ENCODE assay signal across 19 cellular contexts in genomic region chr22:27989758-27990450, GRCh38.
A peak's percentile ranks its signal among the peaks of the same experiment; 100 is the strongest.
DNase-seq lines count a peak whose midpoint lies in the region; ATAC-seq and TF ChIP-seq lines count a peak whose summit lies in the region.
"Had no signal": no experiment of that assay in that cellular context is flagged by ENCODE, and none has a peak within 500 bp of the region (broad histone marks: within the 10 kb centered on the region; RNA-seq: fewer than 3 reads in every experiment).

No MANE protein-coding gene starts in this region.

- H3K36me3 ChIP-seq in left ventricle myocardium inferior (peaks cover 29% of the 10 kb centered on the region), heart right ventricle (peaks cover 0 to 92% (median 22%) of the 10 kb centered on the region in 9 donors), esophagus squamous epithelium (peaks cover 0 to 94% (median 0%) of the 10 kb centered on the region in 3 donors), gastrocnemius medialis (no peaks in the 10 kb centered on the region)
- H3K36me3 ChIP-seq: neural progenitor cell, prostate gland, SJCRH30 had no signal

- WGBS in heart right ventricle, 2 donors: 95% methylated on average over 15 of the region's 15 CpGs
- 85% methylated on average over 10 to 13 of the region's 15 CpGs for WGBS in esophagus squamous epithelium, 2 donors

- no peak for ATAC-seq in heart right ventricle
- ATAC-seq in gastrocnemius medialis: no peak
- no peak for ATAC-seq in HG03439 (IDR thresholded peaks at IDR 0.05; ENCODE audit: unreplicated experiment)
- ATAC-seq: activated CD4-positive, alpha-beta T cell treated with anti-CD3 and anti-CD28 coated beads for 36 hours; stimulated activated memory B cell treated with anti-CD40 and anti-IgM and Interleukin-4, amounts not matched to agents 10 μg/mL and 1 μg/mL and 100 μg/mL, for 72 hours had no signal

- H3K9me3 ChIP-seq in left ventricle myocardium inferior (replicated peaks) (no peaks in the 10 kb centered on the region), heart right ventricle (no peaks in the 10 kb centered on the region), esophagus squamous epithelium (no peaks in the 10 kb centered on the region), gastrocnemius medialis (no peaks in the 10 kb centered on the region)
- H3K9me3 ChIP-seq: HAP-1, prostate gland, SJCRH30 had no signal

- intact Hi-C loops in left ventricle myocardium inferior (cut with micrococcal nuclease): no loop called here
- intact Hi-C loops in heart right ventricle (cut with DNase I): loop anchor here in 5 of 10 donors (5.0 to 10.0 kb wide), 3 partner anchors 65 to 103 kb away; partner anchors contain the start of gene PITPNB (in 3 of the 5)
- intact Hi-C loops in esophagus squamous epithelium (cut with DNase I): loop anchor here (10.0 kb wide), 1 partner anchor 585 kb away; no protein-coding TSS in a partner anchor
- intact Hi-C loops in gastrocnemius medialis (cut with DNase I; ENCODE audit: low total_unique reads): loop anchor here (5.0 kb wide), 1 partner anchor 68 kb away; no protein-coding TSS in a partner anchor

- no peak for DNase-seq in left ventricle myocardium inferior
- no peak for DNase-seq in heart right ventricle
- DNase-seq in esophagus squamous epithelium (lab: John Stamatoyannopoulos, UW): no peak
- DNase-seq in gastrocnemius medialis: no peak
- no peak for DNase-seq in NCI-H524 (lab: John Stamatoyannopoulos, UW)
- DNase-seq in GM13976 (ENCODE audit: low spot score): no peak
- DNase-seq: activated CD4-positive, alpha-beta T cell treated with anti-CD3 and anti-CD28 coated beads for 36 hours; activated gamma-delta T cell; amygdala; NCI-H510A; SJCRH30; small intestine; stimulated activated CD4-positive, alpha-beta T cell treated with anti-CD3 and anti-CD28 coated beads, Interleukin-2, amount 100 ng/mL, for 24 hours; T-helper 1 cell had no signal

- TF ChIP-seq POLR2A in esophagus squamous epithelium (IDR thresholded peaks at IDR 0.05): no peak
- no peak for TF ChIP-seq POLR2A in gastrocnemius medialis (IDR thresholded peaks at IDR 0.05)

- no peak overlapping the region for H3K4me3 ChIP-seq in left ventricle myocardium inferior
- H3K4me3 ChIP-seq in heart right ventricle: no peak overlapping the region
- H3K4me3 ChIP-seq in esophagus squamous epithelium: no peak overlapping the region
- no peak overlapping the region for H3K4me3 ChIP-seq in gastrocnemius medialis
- H3K4me3 ChIP-seq: HAP-1, neural progenitor cell, prostate gland, SJCRH30 had no signal

- H3K27me3 ChIP-seq in left ventricle myocardium inferior (ENCODE audit: low read depth): no peaks in the 10 kb centered on the region
- H3K27me3 ChIP-seq in heart right ventricle: no peaks in the 10 kb centered on the region
- H3K27me3 ChIP-seq in esophagus squamous epithelium: no peaks in the 10 kb centered on the region
- H3K27me3 ChIP-seq in gastrocnemius medialis: no peaks in the 10 kb centered on the region
- H3K27me3 ChIP-seq: neural progenitor cell, SJCRH30 had no signal

- TF ChIP-seq CTCF in left ventricle myocardium inferior (IDR thresholded peaks at IDR 0.05; ENCODE audit: borderline replicate concordance) (no peak), heart right ventricle (IDR thresholded peaks at IDR 0.05) (no peak), esophagus squamous epithelium (IDR thresholded peaks at IDR 0.05) (no peak), gastrocnemius medialis (IDR thresholded peaks at IDR 0.05 in 4 of 5, conservative IDR thresholded peaks at IDR 0.05 in 1 of 5) (no peak), GM13976 (IDR thresholded peaks at IDR 0.05; ENCODE audit: borderline replicate concordance, control extremely low read depth, extremely low read depth, insufficient read depth, missing control alignments) (no peak)

- H3K4me1 ChIP-seq in left ventricle myocardium inferior (peaks cover 50% of the 10 kb centered on the region), heart right ventricle (peaks cover 0 to 35% (median 17%) of the 10 kb centered on the region in 9 donors), esophagus squamous epithelium (peaks cover 2 to 12% (median 4%) of the 10 kb centered on the region in 3 donors), gastrocnemius medialis (peaks cover 12 to 15% of the 10 kb centered on the region in 2 donors)
- H3K4me1 ChIP-seq: HAP-1, neural progenitor cell, prostate gland had no signal

- peak overlapping the region; percentile 76 for H3K27ac ChIP-seq in left ventricle myocardium inferior (replicated peaks)
- H3K27ac ChIP-seq in heart right ventricle: peak overlapping the region in 5 of 10 donors; percentile 44 to 73 (median 59)
- peak overlapping the region in 3 of 4 donors; percentile 38 to 66 (median 63) for H3K27ac ChIP-seq in esophagus squamous epithelium
- peak overlapping the region; percentile 61 to 75 (median 72) for H3K27ac ChIP-seq in gastrocnemius medialis
- H3K27ac ChIP-seq: neural progenitor cell, SJCRH30 had no signal

- in situ Hi-C loops in gastrocnemius medialis (cut with MboI; ENCODE audit: low sequenced_read_pairs in 4 of 4) (no loop called here), GM13976 (cut with MboI; ENCODE audit: low sequenced_read_pairs, unreplicated experiment) (no loop called here)
